15 cellular contexts compared by ENCODE assay signal in the genomic region with DNA sequence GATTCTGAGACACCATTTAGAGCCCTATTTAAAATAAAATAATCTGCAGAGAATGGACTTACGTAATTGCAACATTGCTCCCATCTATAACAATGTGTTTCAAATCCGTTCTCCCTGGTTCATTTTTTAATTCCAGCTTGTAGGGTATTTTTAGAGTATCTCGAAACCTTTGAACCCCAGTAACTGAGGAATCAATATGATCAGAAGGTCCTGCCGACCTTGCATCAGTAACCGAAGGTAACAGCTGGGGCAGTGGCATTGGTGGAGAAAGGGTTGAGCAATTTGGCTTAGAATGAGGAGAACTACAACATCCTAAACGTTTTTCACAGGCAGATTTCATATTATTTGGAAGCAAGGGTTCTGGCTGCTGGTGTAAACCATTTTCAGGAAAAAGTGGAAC.
"Had no signal": no experiment of that assay in that cellular context is flagged by ENCODE, and none has a peak within 500 bp of the region (broad histone marks: within the 10 kb centered on the region; RNA-seq: fewer than 3 reads in every experiment).

No MANE protein-coding gene starts in this region.

- H3K36me3 ChIP-seq: adrenal gland, thoracic aorta had no signal

- H3K4me3 Mint-ChIP-seq: activated CD4-positive, alpha-beta memory T cell treated with anti-CD3 and anti-CD28 coated beads, Interleukin-2, amount 10 ng/mL, durations not matched to agents 7 days and 5 days; brain; nephron progenitor cell had no signal

- H3K9me3 ChIP-seq: adrenal gland, esophagus muscularis mucosa, left lung, thoracic aorta had no signal

- H3K27ac Mint-ChIP-seq: activated CD4-positive, alpha-beta memory T cell treated with anti-CD3 and anti-CD28 coated beads, Interleukin-2, amount 10 ng/mL, durations not matched to agents 7 days and 5 days had no signal

- H3K27me3 ChIP-seq: adrenal gland, esophagus muscularis mucosa, hepatocyte, left lung had no signal

- H3K4me3 ChIP-seq: adrenal gland, esophagus muscularis mucosa, hepatocyte, left lung, SK-N-MC, thoracic aorta had no signal

- H3K27ac ChIP-seq: adrenal gland, esophagus muscularis mucosa, hepatocyte, SK-N-MC, thoracic aorta, VCaP had no signal

- H3K9me3 Mint-ChIP-seq: activated CD4-positive, alpha-beta memory T cell treated with anti-CD3 and anti-CD28 coated beads, Interleukin-2, amount 10 ng/mL, durations not matched to agents 7 days and 5 days had no signal

- ATAC-seq: left lung, sciatic nerve had no signal

- DNase-seq: activated CD4-positive, alpha-beta memory T cell treated with anti-CD3 and anti-CD28 coated beads, Interleukin-2, amount 10 ng/mL, durations not matched to agents 7 days and 5 days; activated naive CD4-positive, alpha-beta T cell; adrenal gland; cortex of kidney; effector CD4-positive, alpha-beta T cell; left lung; nephron progenitor cell; T1000 had no signal

- H3K27me3 Mint-ChIP-seq: activated CD4-positive, alpha-beta memory T cell treated with anti-CD3 and anti-CD28 coated beads, Interleukin-2, amount 10 ng/mL, durations not matched to agents 7 days and 5 days; brain had no signal
